In genomic region chr10:131902211-131902610, GRCh38 we compare ENCODE assay signal across 9 cellular contexts. TPM values are rescaled to one million over a fixed set of nuclear protein-coding genes. Genes with fewer than 3 reads are reported as not detected.
DNase-seq lines count a peak whose midpoint lies in the region; ATAC-seq and TF ChIP-seq lines count a peak whose summit lies in the region.
"Had no signal": no experiment of that assay in that cellular context is flagged by ENCODE, and none has a peak within 500 bp of the region (broad histone marks: within the 10 kb centered on the region; RNA-seq: fewer than 3 reads in every experiment).

No MANE protein-coding gene starts in this region.

- intact Hi-C loops in activated naive CD4-positive, alpha-beta T cell treated with anti-CD3 and anti-CD28 coated beads for 36 hours (cut with micrococcal nuclease) = loop anchor here (5.0 to 10.0 kb wide), 3 partner anchors 545 to 1493 kb away; partner anchors contain the start of genes INPP5A and MTG1
- intact Hi-C loops in ascending aorta (cut with DNase I) (loop anchor here (5.0 kb wide), 2 partner anchors 430 to 1475 kb away; partner anchors contain the start of genes LRRC27 and PAOX), lower lobe of right lung (cut with DNase I) (no loop called here), transverse colon (cut with DNase I; ENCODE audit: low total_unique reads) (no loop called here)

- TF ChIP-seq POLR2A in transverse colon (IDR thresholded peaks at IDR 0.05) = no peak

- H3K36me3 ChIP-seq in ascending aorta (peaks cover 4 to 8% of the 10 kb centered on the region in 2 donors), lower lobe of right lung (peaks cover 16% of the 10 kb centered on the region), transverse colon (no peaks in the 10 kb centered on the region)

- peak overlapping the region; percentile 85 to 98 for H3K4me3 ChIP-seq in ascending aorta
- peak overlapping the region; percentile 85 for H3K4me3 ChIP-seq in lower lobe of right lung
- H3K4me3 ChIP-seq in transverse colon = peak overlapping the region in 3 of 4 donors; percentile 88 to 99 (median 99)

- peak overlapping the region; percentile 92 for H3K27ac Mint-ChIP-seq in activated naive CD4-positive, alpha-beta T cell treated with anti-CD3 and anti-CD28 coated beads for 36 hours

- no peak for DNase-seq in activated naive CD4-positive, alpha-beta T cell treated with anti-CD3 and anti-CD28 coated beads for 36 hours
- no peak for DNase-seq in activated naive CD4-positive, alpha-beta T cell (lab: John Stamatoyannopoulos, UW)
- DNase-seq in ascending aorta (ENCODE audit: low spot score in 2 of 2) (peak in 1 of 2 donors; percentile 43), lower lobe of right lung (no peak), transverse colon (no peak), NCI-H1048 (lab: John Stamatoyannopoulos, UW) (no peak)
- no peak for DNase-seq in stimulated activated CD4-positive, alpha-beta T cell treated with anti-CD3 and anti-CD28 coated beads, Interleukin-1b, Interleukin-23, amount 100 ng/mL, for 48 hours
- DNase-seq: NCI-H1105 had no signal

- in situ Hi-C loops in transverse colon (cut with MboI; ENCODE audit: low pct_ligation_motif_present in 1 of 4, low pct_unique_long_range_greater_than_20kb in 1 of 4, low sequenced_read_pairs in 3 of 4) = no loop called here

- H3K27me3 ChIP-seq in ascending aorta = no peaks in the 10 kb centered on the region
- H3K27me3 ChIP-seq in lower lobe of right lung (ENCODE audit: low read depth) = peaks cover 11% of the 10 kb centered on the region
- peaks cover 24% of the 10 kb centered on the region for H3K27me3 ChIP-seq in transverse colon

- TF ChIP-seq CTCF in ascending aorta (IDR thresholded peaks at IDR 0.05) (no peak), lower lobe of right lung (IDR thresholded peaks at IDR 0.05) (no peak), transverse colon (IDR thresholded peaks at IDR 0.05) (no peak)

- H3K36me3 Mint-ChIP-seq in activated naive CD4-positive, alpha-beta T cell treated with anti-CD3 and anti-CD28 coated beads for 36 hours (ENCODE audit: low read depth) = peaks cover 13% of the 10 kb centered on the region

- CTCF ChIA-PET in activated naive CD4-positive, alpha-beta T cell treated with anti-CD3 and anti-CD28 coated beads for 36 hours (lab: Charles Lee) = no interaction called here

- no peaks in the 10 kb centered on the region for H3K9me3 Mint-ChIP-seq in activated naive CD4-positive, alpha-beta T cell treated with anti-CD3 and anti-CD28 coated beads for 36 hours

- peaks cover 50% of the 10 kb centered on the region for H3K4me1 Mint-ChIP-seq in activated naive CD4-positive, alpha-beta T cell treated with anti-CD3 and anti-CD28 coated beads for 36 hours (ENCODE audit: low read depth)

- ATAC-seq in lower lobe of right lung (no peak), GM19467 (IDR thresholded peaks at IDR 0.05; ENCODE audit: unreplicated experiment) (no peak)

- H3K4me1 ChIP-seq in ascending aorta = peaks cover 0 to 22% of the 10 kb centered on the region in 2 donors
- peaks cover 51% of the 10 kb centered on the region for H3K4me1 ChIP-seq in lower lobe of right lung
- peaks cover 18 to 59% (median 33%) of the 10 kb centered on the region in 4 donors for H3K4me1 ChIP-seq in transverse colon

- H3K27ac ChIP-seq in ascending aorta = no peak overlapping the region
- H3K27ac ChIP-seq in lower lobe of right lung = no peak overlapping the region
- peak overlapping the region; percentile 91 to 100 (median 98) for H3K27ac ChIP-seq in transverse colon

- no peaks in the 10 kb centered on the region for H3K9me3 ChIP-seq in ascending aorta
- no peaks in the 10 kb centered on the region for H3K9me3 ChIP-seq in lower lobe of right lung
- no peaks in the 10 kb centered on the region for H3K9me3 ChIP-seq in transverse colon

- peak overlapping the region; percentile 87 for H3K4me3 Mint-ChIP-seq in activated naive CD4-positive, alpha-beta T cell treated with anti-CD3 and anti-CD28 coated beads for 36 hours

- no peak for TF ChIP-seq EP300 in transverse colon (IDR thresholded peaks at IDR 0.05; ENCODE audit: low read depth)

- 7 to 50% methylated on average over 3 to 5 of the region's 5 CpGs for WGBS in transverse colon (ENCODE audit: low coverage in 1 of 2), 2 donors

- peaks cover 4% of the 10 kb centered on the region for H3K27me3 Mint-ChIP-seq in activated naive CD4-positive, alpha-beta T cell treated with anti-CD3 and anti-CD28 coated beads for 36 hours (ENCODE audit: low read depth)

RNA-seq across cellular contexts. Expression of gene PPP2R2D, which starts 1.4 kb away (rescaled TPM):
- 10 to 100 TPM; 31.5 to 34.7 TPM for total RNA-seq in activated naive CD4-positive, alpha-beta T cell treated with anti-CD3 and anti-CD28 coated beads for 36 hours
- total RNA-seq in ascending aorta = 11.8 TPM
- total RNA-seq in lower lobe of right lung = 30.0 TPM
- total RNA-seq in transverse colon = 10 to 100 TPM; 39.2 to 79.0 (median 52.9) TPM

Comparison
In these comparisons a context has a peak if more than half of its experiments do, and no peak if none do; other contexts are left out.
1. H3K27ac ChIP-seq: peak in transverse colon (4 of 4); none in ascending aorta (0 of 2) and lower lobe of right lung (single experiment).
2. intact Hi-C loops: an anchor here in activated naive CD4-positive, alpha-beta T cell treated with anti-CD3 and anti-CD28 coated beads for 36 hours (5.0 to 10.0 kb wide) and ascending aorta (5.0 kb wide); none called in lower lobe of right lung and transverse colon.
3. Peak in every context shown above with its lines, with median percentiles within 50 percentile points of each other: H3K4me3 ChIP-seq.